ENCODE assay signal across 20 cellular contexts in the genomic region with DNA sequence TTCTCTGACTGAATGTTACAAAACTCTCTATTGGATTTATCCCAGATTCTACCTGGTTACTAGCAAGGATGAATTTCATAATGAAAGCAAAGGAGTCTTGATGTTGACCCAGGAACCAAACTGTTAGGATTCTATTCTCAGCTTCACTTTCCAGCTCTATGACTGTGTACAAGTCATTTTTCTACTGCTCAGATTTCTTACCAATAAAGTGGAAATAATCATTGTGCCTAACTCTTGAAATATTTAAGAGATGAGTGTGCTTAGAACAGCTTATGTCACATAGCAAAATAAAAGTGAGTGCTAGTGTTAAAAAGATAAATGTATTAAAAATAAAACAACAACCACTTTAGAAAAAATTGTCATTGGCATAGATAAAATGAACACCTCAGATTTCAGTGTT. TPM values are rescaled to one million over a fixed set of nuclear protein-coding genes. Genes with fewer than 3 reads are reported as not detected.
"Had no signal": no experiment of that assay in that cellular context is flagged by ENCODE, and none has a peak within 500 bp of the region (broad histone marks: within the 10 kb centered on the region; RNA-seq: fewer than 3 reads in every experiment).

No MANE protein-coding gene starts in this region.

- H3K27ac ChIP-seq: gastroesophageal sphincter, heart right ventricle, psoas muscle, testis had no signal

- H3K27ac Mint-ChIP-seq: activated CD4-positive, alpha-beta T cell treated with anti-CD3 and anti-CD28 coated beads for 36 hours; activated CD8-positive, alpha-beta memory T cell treated with anti-CD3 and anti-CD28 coated beads, Interleukin-2, amount 10 ng/mL, durations not matched to agents 7 days and 5 days; activated naive CD8-positive, alpha-beta T cell; endodermal cell; nephron progenitor cell; stimulated activated memory B cell treated with anti-CD40 and anti-IgM and Interleukin-4, amounts not matched to agents 10 μg/mL and 1 μg/mL and 100 μg/mL, for 72 hours; type B pancreatic cell; WTC11 had no signal

- DNase-seq: activated CD4-positive, alpha-beta T cell treated with anti-CD3 and anti-CD28 coated beads for 36 hours; activated CD4-positive, alpha-beta T cell treated with anti-CD3 and anti-CD28 coated beads, Interleukin-2, amount 50 U/mL, for 48 hours; activated CD8-positive, alpha-beta memory T cell treated with anti-CD3 and anti-CD28 coated beads, Interleukin-2, amount 10 ng/mL, durations not matched to agents 7 days and 5 days; endodermal cell; heart right ventricle; kidney glomerular epithelial cell; left ventricle myocardium superior; nephron progenitor cell; nucleus accumbens; psoas muscle; right cardiac atrium; stimulated activated CD4-positive, alpha-beta T cell treated with anti-CD3 and anti-CD28 coated beads, Interleukin-4, amount 100 ng/mL, for 4 hours; SW 1271; testis had no signal

- H3K27me3 Mint-ChIP-seq: activated CD4-positive, alpha-beta T cell treated with anti-CD3 and anti-CD28 coated beads for 36 hours; activated CD8-positive, alpha-beta memory T cell treated with anti-CD3 and anti-CD28 coated beads, Interleukin-2, amount 10 ng/mL, durations not matched to agents 7 days and 5 days; activated naive CD8-positive, alpha-beta T cell; stimulated activated memory B cell treated with anti-CD40 and anti-IgM and Interleukin-4, amounts not matched to agents 10 μg/mL and 1 μg/mL and 100 μg/mL, for 72 hours; type B pancreatic cell had no signal

- H3K4me1 ChIP-seq: gastroesophageal sphincter, heart right ventricle, psoas muscle, testis had no signal

- H3K27me3 ChIP-seq: gastroesophageal sphincter, heart right ventricle, testis had no signal

- H3K36me3 ChIP-seq: gastroesophageal sphincter, heart right ventricle had no signal

- H3K9me3 Mint-ChIP-seq: endodermal cell; nephron progenitor cell; stimulated activated memory B cell treated with anti-CD40 and anti-IgM and Interleukin-4, amounts not matched to agents 10 μg/mL and 1 μg/mL and 100 μg/mL, for 72 hours; type B pancreatic cell; WTC11 had no signal

- H3K4me3 Mint-ChIP-seq: activated CD4-positive, alpha-beta T cell treated with anti-CD3 and anti-CD28 coated beads for 36 hours; activated CD8-positive, alpha-beta memory T cell treated with anti-CD3 and anti-CD28 coated beads, Interleukin-2, amount 10 ng/mL, durations not matched to agents 7 days and 5 days; activated naive CD8-positive, alpha-beta T cell; endodermal cell; nephron progenitor cell; stimulated activated memory B cell treated with anti-CD40 and anti-IgM and Interleukin-4, amounts not matched to agents 10 μg/mL and 1 μg/mL and 100 μg/mL, for 72 hours; type B pancreatic cell; WTC11 had no signal

- ATAC-seq: activated CD4-positive, alpha-beta T cell treated with anti-CD3 and anti-CD28 coated beads for 36 hours; activated CD8-positive, alpha-beta memory T cell treated with anti-CD3 and anti-CD28 coated beads, Interleukin-2, amount 10 ng/mL, durations not matched to agents 7 days and 5 days; gastroesophageal sphincter; heart right ventricle; left ventricle myocardium superior; psoas muscle; right cardiac atrium; stimulated activated memory B cell treated with anti-CD40 and anti-IgM and Interleukin-4, amounts not matched to agents 10 μg/mL and 1 μg/mL and 100 μg/mL, for 72 hours; WTC11 had no signal

- H3K36me3 Mint-ChIP-seq: activated CD8-positive, alpha-beta memory T cell treated with anti-CD3 and anti-CD28 coated beads, Interleukin-2, amount 10 ng/mL, durations not matched to agents 7 days and 5 days; activated naive CD8-positive, alpha-beta T cell; stimulated activated memory B cell treated with anti-CD40 and anti-IgM and Interleukin-4, amounts not matched to agents 10 μg/mL and 1 μg/mL and 100 μg/mL, for 72 hours; type B pancreatic cell; WTC11 had no signal

- H3K4me3 ChIP-seq: gastroesophageal sphincter, heart right ventricle, psoas muscle, testis had no signal

- H3K4me1 Mint-ChIP-seq: activated CD4-positive, alpha-beta T cell treated with anti-CD3 and anti-CD28 coated beads for 36 hours; activated CD8-positive, alpha-beta memory T cell treated with anti-CD3 and anti-CD28 coated beads, Interleukin-2, amount 10 ng/mL, durations not matched to agents 7 days and 5 days; endodermal cell; nephron progenitor cell; stimulated activated memory B cell treated with anti-CD40 and anti-IgM and Interleukin-4, amounts not matched to agents 10 μg/mL and 1 μg/mL and 100 μg/mL, for 72 hours; WTC11 had no signal

- H3K9me3 ChIP-seq: gastroesophageal sphincter, heart right ventricle, psoas muscle, testis had no signal

RNA-seq across cellular contexts. Expression of gene EPHA5, which starts 45.6 kb away (rescaled TPM):
- total RNA-seq: activated CD4-positive, alpha-beta T cell treated with anti-CD3 and anti-CD28 coated beads for 36 hours; activated CD8-positive, alpha-beta memory T cell treated with anti-CD3 and anti-CD28 coated beads, Interleukin-2, amount 10 ng/mL, durations not matched to agents 7 days and 5 days; T-helper 2 cell treated with Interferon-gamma antibody and Interleukin-4, amounts not matched to agents 100 ng/mL and 5 ng/mL, for 36 hours had no signal
